ENCODE assay signal across 8 cellular contexts in genomic region chr6:26020983-26021349, GRCh38. TPM values are rescaled to one million over a fixed set of nuclear protein-coding genes. Genes with fewer than 3 reads are reported as not detected.
DNase-seq lines count a peak whose midpoint lies in the region; ATAC-seq, FAIRE-seq and TF ChIP-seq lines count a peak whose summit lies in the region.

No MANE protein-coding gene starts in this region.

- TF ChIP-seq CTCF in foreskin fibroblast (IDR thresholded peaks at IDR 0.05; ENCODE audit: low read depth, low read length), result no peak

- peak; percentile 82 for DNase-seq in ELR (ENCODE audit: low read depth)
- DNase-seq in GOT3 (lab: John Stamatoyannopoulos, UW), result peak; percentile 35
- peak; percentile 53 for DNase-seq in NCI-H1048 (lab: John Stamatoyannopoulos, UW)
- peak; percentile 81 for DNase-seq in activated effector memory CD4-positive, alpha-beta T cell treated with anti-CD3 and anti-CD28 coated beads, Interleukin-2, amount 50 U/mL, for 16 hours
- peak; percentile 65 to 85 for DNase-seq in foreskin fibroblast
- DNase-seq in occipital lobe (lab: John Stamatoyannopoulos, UW), result peak; percentile 35
- no peak for DNase-seq in frontal cortex (ENCODE audit: low spot score in 2 of 2)

- H3K4me3 ChIP-seq in foreskin fibroblast (ENCODE audit: low read depth in 1 of 2, low read length in 2 of 2), result peak overlapping the region; percentile 69 to 71

- FAIRE-seq in frontal cortex (lab: Jason Lieb, UNC), result no peak

- no peak for ATAC-seq in HG03565 (IDR thresholded peaks at IDR 0.05; ENCODE audit: unreplicated experiment)

RNA-seq across cellular contexts. Expression of gene TRIM38, which starts 58.4 kb away (rescaled TPM):
- total RNA-seq in occipital lobe (0.47 TPM), frontal cortex (0.41 TPM)

Comparison
In these comparisons a context has a peak if more than half of its experiments do, and no peak if none do; other contexts are left out.
1. DNase-seq: peak in ELR (single experiment), GOT3 (single experiment), NCI-H1048 (single experiment), activated effector memory CD4-positive, alpha-beta T cell treated with anti-CD3 and anti-CD28 coated beads, Interleukin-2, amount 50 U/mL, for 16 hours (single experiment), foreskin fibroblast (2 of 2) and occipital lobe (single experiment); none in frontal cortex (0 of 2).